Comparison of ENCODE assay signal across 29 cellular contexts in the genomic region with DNA sequence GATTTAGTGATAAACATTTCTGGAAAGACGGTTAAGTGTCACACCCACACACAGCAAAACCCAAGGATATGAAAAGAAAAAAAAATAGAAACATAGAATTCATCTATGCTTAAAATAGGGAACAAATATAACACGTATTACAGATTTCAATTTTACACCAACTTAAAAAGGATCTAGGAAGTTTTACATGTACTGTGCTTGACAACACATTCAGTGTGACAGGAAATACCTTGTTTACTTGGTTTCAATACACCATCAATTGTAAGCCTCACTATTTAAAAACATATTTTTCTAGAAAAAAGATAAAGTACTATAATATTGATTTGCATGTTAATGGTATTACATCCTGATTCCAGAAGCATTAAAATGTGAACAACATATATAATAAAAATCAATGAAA.
"Had no signal": no experiment of that assay in that cellular context is flagged by ENCODE, and none has a peak within 500 bp of the region (broad histone marks: within the 10 kb centered on the region; RNA-seq: fewer than 3 reads in every experiment).

No MANE protein-coding gene starts in this region.

- DNase-seq: activated CD4-positive, alpha-beta memory T cell treated with anti-CD3 and anti-CD28 coated beads for 36 hours; activated CD4-positive, alpha-beta T cell treated with anti-CD3 and anti-CD28 coated beads, Interleukin-2, amount 10 ng/mL, durations not matched to agents 24 days and 14 days; activated CD4-positive, CD25-positive, alpha-beta regulatory T cell treated with anti-CD3 and anti-CD28 coated beads, Interleukin-2, amount 50 U/mL, for 72 hours; activated CD8-positive, alpha-beta memory T cell treated with anti-CD3 and anti-CD28 coated beads, Interleukin-2, amount 50 U/mL, for 4 hours; activated effector memory CD4-positive, alpha-beta T cell treated with anti-CD3 and anti-CD28 coated beads, Interleukin-2, amount 50 U/mL, for 16 hours; activated naive CD4-positive, alpha-beta T cell treated with anti-CD3 and anti-CD28 coated beads for 36 hours; activated naive CD8-positive, alpha-beta T cell treated with anti-CD3 and anti-CD28 coated beads for 36 hours; activated T-cell treated with anti-CD3 and anti-CD28 coated beads, Interleukin-2, amount 50 U/mL, for 1 hour; adrenal gland; aorta; body of pancreas; dermis blood vessel endothelial cell; effector memory CD4-positive, alpha-beta T cell; erythroblast; islet precursor cell; left cardiac atrium; left ventricle myocardium superior; mucosa of descending colon; stimulated activated CD4-positive, alpha-beta T cell treated with anti-CD3 and anti-CD28 coated beads, Interleukin-15, amount 100 ng/mL, for 24 hours; stimulated activated CD4-positive, alpha-beta T cell treated with anti-CD3 and anti-CD28 coated beads, Interleukin-2, amount 100 ng/mL, for 24 hours; stimulated activated naive B cell treated with anti-CD40 and anti-IgM and Interleukin-4, amounts not matched to agents 10 μg/mL and 1 μg/mL and 100 μg/mL, for 72 hours; stomach; thyroid gland; upper lobe of left lung; WERI-Rb-1 had no signal

- H3K27ac ChIP-seq: adrenal gland, body of pancreas, gastroesophageal sphincter, hepatocyte, right atrium auricular region, stomach, thyroid gland, upper lobe of left lung, WERI-Rb-1 had no signal

- H3K27me3 ChIP-seq: adrenal gland, body of pancreas, gastroesophageal sphincter, hepatocyte, right atrium auricular region, stomach, thyroid gland, upper lobe of left lung had no signal

- H3K36me3 ChIP-seq: adrenal gland, gastroesophageal sphincter, right atrium auricular region, thyroid gland, upper lobe of left lung had no signal

- ATAC-seq: body of pancreas; gastroesophageal sphincter; left cardiac atrium; left ventricle myocardium superior; mucosa of descending colon; natural killer cell treated with Interleukin-12 subunit alpha and Interleukin-12 subunit beta and Interleukin-15 and Interleukin-18, amount 100 ng/mL, for 72 hours; stimulated activated naive B cell treated with anti-CD40 and anti-IgM and Interleukin-4, amounts not matched to agents 10 μg/mL and 1 μg/mL and 100 μg/mL, for 72 hours had no signal

- H3K4me1 ChIP-seq: adrenal gland, body of pancreas, gastroesophageal sphincter, right atrium auricular region, stomach, thyroid gland, upper lobe of left lung had no signal

- H3K9me3 ChIP-seq: thyroid gland had no signal

- H3K4me3 ChIP-seq: adrenal gland, body of pancreas, gastroesophageal sphincter, hepatocyte, mucosa of descending colon, right atrium auricular region, stomach, thyroid gland, upper lobe of left lung had no signal
